Comparison of ENCODE assay signal across 19 cellular contexts in the genomic region with DNA sequence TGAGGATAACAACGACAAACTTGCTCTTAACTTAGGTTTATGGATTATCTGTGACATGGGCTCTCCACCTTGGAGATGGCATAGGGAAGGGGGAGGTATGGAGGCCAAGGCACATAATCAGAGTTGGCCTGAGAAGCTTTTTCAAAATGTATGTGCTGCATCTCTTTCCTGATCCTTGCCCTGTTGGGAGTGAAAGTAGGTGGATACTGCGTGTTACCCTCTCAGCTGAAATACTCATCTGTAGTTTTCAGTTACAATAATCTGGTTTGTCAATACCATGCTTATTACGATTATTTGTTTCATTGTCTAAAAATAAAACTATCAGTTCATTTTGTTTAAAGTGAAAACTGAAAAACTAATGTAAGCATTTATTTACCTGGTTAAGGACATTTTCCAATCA.
DNase-seq lines count a peak whose midpoint lies in the region; ATAC-seq, FAIRE-seq and TF ChIP-seq lines count a peak whose summit lies in the region.
"Had no signal": no experiment of that assay in that cellular context is flagged by ENCODE, and none has a peak within 500 bp of the region (broad histone marks: within the 10 kb centered on the region; RNA-seq: fewer than 3 reads in every experiment).

No MANE protein-coding gene starts in this region.

- peaks cover 2% of the 10 kb centered on the region for H3K27me3 Mint-ChIP-seq in HFFc6 (ENCODE audit: insufficient read depth)
- H3K27me3 Mint-ChIP-seq: memory B cell, T-cell had no signal

- no peak overlapping the region for H3K4me3 ChIP-seq in esophagus muscularis mucosa
- H3K4me3 ChIP-seq: spleen, testis had no signal

- no peak for TF ChIP-seq EP300 in esophagus muscularis mucosa (IDR thresholded peaks at IDR 0.05)

- peaks cover 9 to 20% (median 15%) of the 10 kb centered on the region in 4 donors for H3K4me1 ChIP-seq in esophagus muscularis mucosa
- H3K4me1 ChIP-seq: testis had no signal

- DNase-seq in HFFc6 (no peak), esophagus muscularis mucosa (ENCODE audit: extremely low spot score) (no peak), cerebellar nuclear complex (lab: John Stamatoyannopoulos, UW) (no peak), GM20000 (ENCODE audit: low spot score) (no peak)
- DNase-seq: activated CD4-positive, alpha-beta T cell treated with anti-CD3 and anti-CD28 coated beads for 1 hour; activated T-cell treated with anti-CD3 and anti-CD28 coated beads, Interleukin-2, amount 50 U/mL, for 1 hour; dermis blood vessel endothelial cell; NCI-H1092; NCI-H345; spleen; T-cell; testis had no signal

- H3K4me1 Mint-ChIP-seq in HFFc6 (ENCODE audit: low read depth): peaks cover 46% of the 10 kb centered on the region

- FAIRE-seq in islet of Langerhans (lab: Jason Lieb, UNC): peak; percentile 47
- FAIRE-seq: HTR-8/SVneo had no signal

- no peak for TF ChIP-seq POLR2A in esophagus muscularis mucosa (IDR thresholded peaks at IDR 0.05; ENCODE audit: low read depth)

- H3K36me3 Mint-ChIP-seq in HFFc6 (ENCODE audit: low read depth): peaks cover 12% of the 10 kb centered on the region; the same call in 1 of the 2 replicates

- intact Hi-C loops in esophagus muscularis mucosa (cut with DNase I): loop anchor here (2.0 kb wide), 1 partner anchor 32 kb away; no protein-coding TSS in a partner anchor

- H3K9me3 Mint-ChIP-seq in HFFc6: no peaks in the 10 kb centered on the region
- H3K9me3 Mint-ChIP-seq: memory B cell, T-cell had no signal

- ATAC-seq in GM19035 (IDR thresholded peaks at IDR 0.05; ENCODE audit: unreplicated experiment) (peak; percentile 39), GM21723 (IDR thresholded peaks at IDR 0.05; ENCODE audit: unreplicated experiment) (peak; percentile 48), HG03175 (IDR thresholded peaks at IDR 0.05; ENCODE audit: unreplicated experiment) (peak; percentile 31)
- ATAC-seq: Panc1, T-cell had no signal

- no peaks in the 10 kb centered on the region for H3K27me3 ChIP-seq in esophagus muscularis mucosa
- H3K27me3 ChIP-seq: spleen, testis had no signal

- no peak overlapping the region for H3K27ac ChIP-seq in esophagus muscularis mucosa (replicated peaks in 1 of 4)
- H3K27ac ChIP-seq: spleen, testis had no signal

- no peak overlapping the region for H3K4me3 Mint-ChIP-seq in HFFc6
- H3K4me3 Mint-ChIP-seq: memory B cell, T-cell had no signal

- TF ChIP-seq CTCF in HFFc6 (IDR thresholded peaks at IDR 0.05): no peak
- no peak for TF ChIP-seq CTCF in esophagus muscularis mucosa (IDR thresholded peaks at IDR 0.05)
- TF ChIP-seq CTCF in GM20000 (IDR thresholded peaks at IDR 0.05; ENCODE audit: extremely low read depth, missing control alignments): no peak

- no peak overlapping the region for H3K27ac Mint-ChIP-seq in HFFc6
- H3K27ac Mint-ChIP-seq: memory B cell, T-cell had no signal

- H3K36me3 ChIP-seq in esophagus muscularis mucosa: peaks cover 0 to 2% (median under 1%) of the 10 kb centered on the region in 4 donors

- H3K9me3 ChIP-seq in esophagus muscularis mucosa: no peaks in the 10 kb centered on the region
- H3K9me3 ChIP-seq: spleen, testis had no signal

- WGBS in esophagus muscularis mucosa: 89% methylated on average over 3 of the region's 3 CpGs
